Comparison of ENCODE assay signal across 20 cellular contexts in genomic region chr22:49618689-49618953, GRCh38.
A peak's percentile ranks its signal among the peaks of the same experiment; 100 is the strongest.
DNase-seq lines count a peak whose midpoint lies in the region; ATAC-seq and TF ChIP-seq lines count a peak whose summit lies in the region.
"Had no signal": no experiment of that assay in that cellular context is flagged by ENCODE, and none has a peak within 500 bp of the region (broad histone marks: within the 10 kb centered on the region; RNA-seq: fewer than 3 reads in every experiment).

No MANE protein-coding gene starts in this region.

- DNase-seq in left ventricle myocardium inferior, result peak; percentile 3
- no peak for DNase-seq in heart right ventricle
- DNase-seq in chondrocyte (ENCODE audit: low spot score), result peak; percentile 68
- DNase-seq in progenitor cell of endocrine pancreas (ENCODE audit: low spot score, unreplicated experiment), result no peak
- DNase-seq in NCI-H1092 treated with DMSO at 0.1 percent for 48 hours (lab: John Stamatoyannopoulos, UW), result no peak
- no peak for DNase-seq in KG1 (lab: John Stamatoyannopoulos, UW)
- DNase-seq in GM03348 (ENCODE audit: low spot score), result no peak
- DNase-seq: C1 segment of cervical spinal cord; CD4-positive, alpha-beta memory T cell; COR-L47; DMS53; GOT3; HCEC 1CT; KBM-7; MG63; NCI-H2029; NCI-H446; NCI-H524 treated with DMSO at 0.1 percent for 48 hours; NCI-H774 had no signal

- H3K4me1 Mint-ChIP-seq in chondrocyte (ENCODE audit: low read depth), result no peaks in the 10 kb centered on the region
- H3K4me1 Mint-ChIP-seq in progenitor cell of endocrine pancreas (ENCODE audit: low read depth), result no peaks in the 10 kb centered on the region

- 80 to 82% methylated on average over 8 of the region's 8 CpGs for WGBS in heart right ventricle, 2 donors

- H3K4me3 Mint-ChIP-seq in chondrocyte (ENCODE audit: unreplicated experiment) (no peak overlapping the region), progenitor cell of endocrine pancreas (ENCODE audit: low read depth) (no peak overlapping the region)
- H3K4me3 Mint-ChIP-seq: CD4-positive, alpha-beta memory T cell had no signal

- H3K4me3 ChIP-seq in left ventricle myocardium inferior (no peak overlapping the region), heart right ventricle (no peak overlapping the region)
- H3K4me3 ChIP-seq: GM12878, MG63 had no signal

- H3K36me3 Mint-ChIP-seq in chondrocyte (ENCODE audit: low read depth) (no peaks in the 10 kb centered on the region), progenitor cell of endocrine pancreas (ENCODE audit: insufficient read depth) (no peaks in the 10 kb centered on the region)

- peaks cover under 1% of the 10 kb centered on the region for H3K9me3 Mint-ChIP-seq in chondrocyte (ENCODE audit: low read depth)
- H3K9me3 Mint-ChIP-seq in progenitor cell of endocrine pancreas (ENCODE audit: low read depth), result no peaks in the 10 kb centered on the region

- H3K9me3 ChIP-seq in left ventricle myocardium inferior (replicated peaks) (peaks cover 25% of the 10 kb centered on the region), heart right ventricle (peaks cover 0 to 25% (median 0%) of the 10 kb centered on the region in 11 donors)
- H3K9me3 ChIP-seq: MG63 had no signal

- TF ChIP-seq CTCF in left ventricle myocardium inferior (IDR thresholded peaks at IDR 0.05; ENCODE audit: borderline replicate concordance) (no peak), heart right ventricle (IDR thresholded peaks at IDR 0.05) (no peak), chondrocyte (IDR thresholded peaks at IDR 0.05) (no peak), progenitor cell of endocrine pancreas (IDR thresholded peaks at IDR 0.05; ENCODE audit: unreplicated experiment) (no peak)

- H3K27ac Mint-ChIP-seq in chondrocyte (ENCODE audit: unreplicated experiment) (no peak overlapping the region), progenitor cell of endocrine pancreas (peak overlapping the region; percentile 43)
- H3K27ac Mint-ChIP-seq: CD4-positive, alpha-beta memory T cell had no signal

- H3K27ac ChIP-seq in left ventricle myocardium inferior (replicated peaks), result no peak overlapping the region
- no peak overlapping the region for H3K27ac ChIP-seq in heart right ventricle

- ATAC-seq in heart right ventricle, result no peak
- ATAC-seq: GM12878 had no signal

- H3K27me3 Mint-ChIP-seq in chondrocyte (ENCODE audit: low read depth) (peaks cover 26% of the 10 kb centered on the region), progenitor cell of endocrine pancreas (peaks cover 20% of the 10 kb centered on the region)
- H3K27me3 Mint-ChIP-seq: CD4-positive, alpha-beta memory T cell had no signal

- H3K27me3 ChIP-seq in left ventricle myocardium inferior (ENCODE audit: low read depth), result peaks cover 48% of the 10 kb centered on the region
- peaks cover 0 to 15% (median 4%) of the 10 kb centered on the region in 7 donors for H3K27me3 ChIP-seq in heart right ventricle

- intact Hi-C loops in left ventricle myocardium inferior (cut with micrococcal nuclease) (no loop called here), heart right ventricle (cut with DNase I) (no loop called here)

- H3K36me3 ChIP-seq in left ventricle myocardium inferior (no peaks in the 10 kb centered on the region), heart right ventricle (no peaks in the 10 kb centered on the region)
- H3K36me3 ChIP-seq: MG63 had no signal

- H3K4me1 ChIP-seq in left ventricle myocardium inferior, result no peaks in the 10 kb centered on the region
- H3K4me1 ChIP-seq in heart right ventricle, result no peaks in the 10 kb centered on the region

Comparison
In these comparisons a context has a peak if more than half of its experiments do, and no peak if none do; other contexts are left out.
1. DNase-seq: peak in left ventricle myocardium inferior (single experiment) and chondrocyte (single experiment); none in heart right ventricle (0 of 2), progenitor cell of endocrine pancreas (single experiment), NCI-H1092 treated with DMSO at 0.1 percent for 48 hours (single experiment), KG1 (single experiment) and GM03348 (single experiment).